Comparison of ENCODE assay signal across 1 cellular context in the genomic region with DNA sequence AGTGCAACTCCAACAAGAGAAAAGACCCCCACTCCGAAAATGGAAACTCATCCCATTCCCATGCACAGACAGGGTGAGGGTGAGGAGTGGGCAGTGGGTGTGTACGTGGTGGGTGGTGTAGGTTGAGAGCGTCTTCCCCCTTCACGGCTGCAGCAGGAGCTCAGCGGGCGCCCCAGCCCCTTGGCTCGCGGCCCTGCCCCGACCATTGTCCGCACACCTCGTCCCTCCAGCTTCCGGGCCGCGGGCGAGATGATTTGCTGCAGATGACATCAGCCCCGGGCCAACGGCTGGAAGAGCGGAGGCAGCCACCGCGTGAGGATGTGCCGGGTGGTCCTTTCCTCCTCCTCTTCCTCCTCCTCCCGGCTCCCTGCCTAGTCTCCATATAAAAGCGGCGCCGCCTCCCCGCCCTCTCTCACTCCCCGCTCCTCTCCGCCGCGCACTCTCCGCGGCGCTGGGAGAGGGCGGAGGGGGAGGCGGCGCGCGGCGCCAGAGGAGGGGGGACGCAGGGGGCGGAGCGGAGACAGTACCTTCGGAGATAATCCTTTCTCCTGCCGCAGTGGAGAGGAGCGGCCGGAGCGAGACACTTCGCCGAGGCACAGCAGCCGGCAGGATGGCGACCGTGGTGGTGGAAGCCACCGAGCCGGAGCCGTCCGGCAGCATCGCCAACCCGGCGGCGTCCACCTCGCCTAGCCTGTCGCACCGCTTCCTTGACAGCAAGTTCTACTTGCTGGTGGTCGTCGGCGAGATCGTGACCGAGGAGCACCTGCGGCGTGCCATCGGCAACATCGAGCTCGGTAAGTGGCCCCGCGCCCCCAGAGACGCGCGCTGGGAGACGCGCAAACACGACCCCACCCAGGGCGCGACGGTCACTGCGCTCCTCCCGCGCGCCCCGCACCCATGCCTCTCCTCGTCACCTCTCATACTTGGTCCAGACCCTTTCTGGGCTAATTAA.
TF ChIP-seq lines count a peak whose summit lies in the region.

TSS of gene MAP1B (plus strand) at position 554 of the 952 bp plus-strand sequence. CDS start at position 611, 57 bp downstream.

TF ChIP-seq in K562, 482 proteins besides CTCF, POLR2A, EP300 and RAD21 (continued from another document and continues in another):
- no peak for TF ChIP-seq ZMIZ1 (IDR thresholded peaks at IDR 0.05; ENCODE audit: low read depth in 2 of 2, low read length in 2 of 2)
- peak in 1 of 2 experiments; percentile 11 for TF ChIP-seq E2F6 (IDR thresholded peaks at IDR 0.05; ENCODE audit: borderline replicate concordance in 1 of 2, extremely low read depth in 1 of 2, insufficient read depth in 1 of 2, insufficient read length in 1 of 2, low read depth in 1 of 2, low read length in 1 of 2, poor library complexity in 1 of 2, severe bottlenecking in 1 of 2)
- no peak for TF ChIP-seq ZNF408 (CRISPR knock-in tag; IDR thresholded peaks at IDR 0.05; ENCODE audit: low read depth)
- TF ChIP-seq ATF3 (IDR thresholded peaks at IDR 0.05): peak; percentile 88
- no peak for TF ChIP-seq ATF3 (CRISPR knock-in tag; conservative IDR thresholded peaks at IDR 0.05)
- TF ChIP-seq E2F5 (CRISPR knock-in tag; IDR thresholded peaks at IDR 0.05): 0 out of 2 replicates have a peak, but pooled peaks have one; percentile 23
- peak; percentile 81 for TF ChIP-seq CXXC5 (CRISPR knock-in tag; IDR thresholded peaks at IDR 0.05)
- TF ChIP-seq TAF9B (IDR thresholded peaks at IDR 0.05; ENCODE audit: partially characterized antibody): peak; percentile 37
- TF ChIP-seq FOXK1 (CRISPR knock-in tag; IDR thresholded peaks at IDR 0.05; ENCODE audit: borderline replicate concordance): peak; percentile 80
- TF ChIP-seq ZNF561 (CRISPR knock-in tag; conservative IDR thresholded peaks at IDR 0.05): no peak
- no peak for TF ChIP-seq ZNF347 (CRISPR knock-in tag; IDR thresholded peaks at IDR 0.05; ENCODE audit: low read depth)
- peak; percentile 78; the same call in 1 of the 2 replicates for TF ChIP-seq ZNF263 (CRISPR knock-in tag; IDR thresholded peaks at IDR 0.05; ENCODE audit: borderline replicate concordance)
- no peak for TF ChIP-seq ZBTB17 (CRISPR knock-in tag; IDR thresholded peaks at IDR 0.05)
- TF ChIP-seq ZNF277 (CRISPR knock-in tag; IDR thresholded peaks at IDR 0.05; ENCODE audit: borderline replicate concordance): no peak
- TF ChIP-seq RCOR1 (IDR thresholded peaks at IDR 0.05; ENCODE audit: borderline replicate concordance in 1 of 2, low read depth in 2 of 2, low read length in 2 of 2): peak in 1 of 2 experiments; percentile 72; a peak in 2 of 4 replicates
- peak; percentile 80 for TF ChIP-seq EP400 (IDR thresholded peaks at IDR 0.05)
- 0 out of 2 replicates have a peak, but pooled peaks have one; percentile 47 for TF ChIP-seq GTF2A2 (tag; IDR thresholded peaks at IDR 0.05)
- peak; percentile 82 for TF ChIP-seq FIP1L1 (IDR thresholded peaks at IDR 0.05; ENCODE audit: low read depth, low read length, poor library complexity, severe bottlenecking)
- TF ChIP-seq, protein P1, sequence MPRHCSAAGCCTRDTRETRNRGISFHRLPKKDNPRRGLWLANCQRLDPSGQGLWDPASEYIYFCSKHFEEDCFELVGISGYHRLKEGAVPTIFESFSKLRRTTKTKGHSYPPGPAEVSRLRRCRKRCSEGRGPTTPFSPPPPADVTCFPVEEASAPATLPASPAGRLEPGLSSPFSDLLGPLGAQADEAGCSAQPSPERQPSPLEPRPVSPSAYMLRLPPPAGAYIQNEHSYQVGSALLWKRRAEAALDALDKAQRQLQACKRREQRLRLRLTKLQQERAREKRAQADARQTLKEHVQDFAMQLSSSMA (CRISPR knock-in tag; IDR thresholded peaks at IDR 0.05): no peak
- TF ChIP-seq, protein P2, sequence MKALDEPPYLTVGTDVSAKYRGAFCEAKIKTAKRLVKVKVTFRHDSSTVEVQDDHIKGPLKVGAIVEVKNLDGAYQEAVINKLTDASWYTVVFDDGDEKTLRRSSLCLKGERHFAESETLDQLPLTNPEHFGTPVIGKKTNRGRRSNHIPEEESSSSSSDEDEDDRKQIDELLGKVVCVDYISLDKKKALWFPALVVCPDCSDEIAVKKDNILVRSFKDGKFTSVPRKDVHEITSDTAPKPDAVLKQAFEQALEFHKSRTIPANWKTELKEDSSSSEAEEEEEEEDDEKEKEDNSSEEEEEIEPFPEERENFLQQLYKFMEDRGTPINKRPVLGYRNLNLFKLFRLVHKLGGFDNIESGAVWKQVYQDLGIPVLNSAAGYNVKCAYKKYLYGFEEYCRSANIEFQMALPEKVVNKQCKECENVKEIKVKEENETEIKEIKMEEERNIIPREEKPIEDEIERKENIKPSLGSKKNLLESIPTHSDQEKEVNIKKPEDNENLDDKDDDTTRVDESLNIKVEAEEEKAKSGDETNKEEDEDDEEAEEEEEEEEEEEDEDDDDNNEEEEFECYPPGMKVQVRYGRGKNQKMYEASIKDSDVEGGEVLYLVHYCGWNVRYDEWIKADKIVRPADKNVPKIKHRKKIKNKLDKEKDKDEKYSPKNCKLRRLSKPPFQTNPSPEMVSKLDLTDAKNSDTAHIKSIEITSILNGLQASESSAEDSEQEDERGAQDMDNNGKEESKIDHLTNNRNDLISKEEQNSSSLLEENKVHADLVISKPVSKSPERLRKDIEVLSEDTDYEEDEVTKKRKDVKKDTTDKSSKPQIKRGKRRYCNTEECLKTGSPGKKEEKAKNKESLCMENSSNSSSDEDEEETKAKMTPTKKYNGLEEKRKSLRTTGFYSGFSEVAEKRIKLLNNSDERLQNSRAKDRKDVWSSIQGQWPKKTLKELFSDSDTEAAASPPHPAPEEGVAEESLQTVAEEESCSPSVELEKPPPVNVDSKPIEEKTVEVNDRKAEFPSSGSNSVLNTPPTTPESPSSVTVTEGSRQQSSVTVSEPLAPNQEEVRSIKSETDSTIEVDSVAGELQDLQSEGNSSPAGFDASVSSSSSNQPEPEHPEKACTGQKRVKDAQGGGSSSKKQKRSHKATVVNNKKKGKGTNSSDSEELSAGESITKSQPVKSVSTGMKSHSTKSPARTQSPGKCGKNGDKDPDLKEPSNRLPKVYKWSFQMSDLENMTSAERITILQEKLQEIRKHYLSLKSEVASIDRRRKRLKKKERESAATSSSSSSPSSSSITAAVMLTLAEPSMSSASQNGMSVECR (CRISPR knock-in tag; IDR thresholded peaks at IDR 0.05): peak; percentile 20; the same call in 1 of the 2 replicates
- TF ChIP-seq HMGN3 (IDR thresholded peaks at IDR 0.05; ENCODE audit: borderline replicate concordance, extremely low read depth, insufficient read length, low read depth, low read length): peak; percentile 61
- TF ChIP-seq ZNF586 (CRISPR knock-in tag; conservative IDR thresholded peaks at IDR 0.05): no peak
- no peak for TF ChIP-seq CBX5 (IDR thresholded peaks at IDR 0.05; ENCODE audit: borderline replicate concordance, low read depth)
- 0 out of 2 replicates have a peak, but pooled peaks have one; percentile 13 for TF ChIP-seq SP1 (CRISPR knock-in tag; IDR thresholded peaks at IDR 0.05)
- peak; percentile 83 for TF ChIP-seq RBM22 (IDR thresholded peaks at IDR 0.05; ENCODE audit: low read depth, low read length, poor library complexity, severe bottlenecking)
- TF ChIP-seq SRSF3 (IDR thresholded peaks at IDR 0.05; ENCODE audit: insufficient read depth, low read length): peak; percentile 60; the same call in 1 of the 2 replicates
- TF ChIP-seq ZNF766 (CRISPR knock-in tag; conservative IDR thresholded peaks at IDR 0.05): 0 out of 2 replicates have a peak, but pooled peaks have one; percentile 29
- TF ChIP-seq CREB5 (CRISPR knock-in tag; IDR thresholded peaks at IDR 0.05): no peak
- TF ChIP-seq SMARCA5 (IDR thresholded peaks at IDR 0.05): 0 out of 2 replicates have a peak, but pooled peaks have one; percentile 16
- TF ChIP-seq, protein P3, sequence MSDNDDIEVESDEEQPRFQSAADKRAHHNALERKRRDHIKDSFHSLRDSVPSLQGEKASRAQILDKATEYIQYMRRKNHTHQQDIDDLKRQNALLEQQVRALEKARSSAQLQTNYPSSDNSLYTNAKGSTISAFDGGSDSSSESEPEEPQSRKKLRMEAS (CRISPR knock-in tag; IDR thresholded peaks at IDR 0.05): peak; percentile 4; the same call in 1 of the 2 replicates
- TF ChIP-seq KDM5B (IDR thresholded peaks at IDR 0.05; ENCODE audit: insufficient replicate concordance, low read depth, low read length): peak; percentile 89
- TF ChIP-seq ZNF717 (CRISPR knock-in tag; IDR thresholded peaks at IDR 0.05): no peak
- TF ChIP-seq SMARCC2 (IDR thresholded peaks at IDR 0.05; ENCODE audit: low read depth): no peak
- peak; percentile 61; the same call in 1 of the 2 replicates for TF ChIP-seq KLF6 (CRISPR knock-in tag; IDR thresholded peaks at IDR 0.05; ENCODE audit: borderline replicate concordance)
- peak; percentile 9 to 26; a peak in 1 of 4 replicates for TF ChIP-seq MNT (conservative IDR thresholded peaks at IDR 0.05)
- TF ChIP-seq RBM17 (IDR thresholded peaks at IDR 0.05; ENCODE audit: borderline replicate concordance, low read depth, low read length): no peak
